18 cellular contexts compared by ENCODE assay signal in genomic region chr1:46345281-46345680, GRCh38.
"Had no signal": no experiment of that assay in that cellular context is flagged by ENCODE, and none has a peak within 500 bp of the region (broad histone marks: within the 10 kb centered on the region; RNA-seq: fewer than 3 reads in every experiment).

No MANE protein-coding gene starts in this region.

- H3K4me3 Mint-ChIP-seq: brain had no signal

- H3K27me3 ChIP-seq: colonic mucosa, esophagus squamous epithelium, pancreas, suprapubic skin had no signal

- H3K27ac ChIP-seq: colonic mucosa, esophagus squamous epithelium, pancreas, suprapubic skin had no signal

- H3K27ac Mint-ChIP-seq: activated T-helper 2 cell treated with anti-CD3 and anti-CD28 coated beads, Interferon-gamma antibody, Interleukin-2, Interleukin-4, amounts not matched to agents 10 μg/mL and 5 μg/mL and 100 μg/mL, durations not matched to agents 14 hours and 24 hours and 36 hours; brain had no signal

- H3K4me3 ChIP-seq: colonic mucosa, esophagus squamous epithelium, pancreas, suprapubic skin had no signal

- DNase-seq: activated CD4-positive, alpha-beta T cell treated with anti-CD3 and anti-CD28 coated beads, Interleukin-2, amount 50 U/mL, for 48 hours; activated CD4-positive, CD25-positive, alpha-beta regulatory T cell treated with anti-CD3 and anti-CD28 coated beads, Interleukin-2, amount 50 U/mL, for 72 hours; central memory CD4-positive, alpha-beta T cell; colonic mucosa; effector CD4-positive, alpha-beta T cell; esophagus squamous epithelium; hypothalamus; kidney glomerular epithelial cell; left ventricle myocardium superior; mesendoderm; pancreas; stimulated activated CD4-positive, alpha-beta T cell treated with anti-CD3 and anti-CD28 coated beads, Interleukin-2, amount 100 ng/mL, for 48 hours; stimulated activated naive CD4-positive, alpha-beta T cell treated with Interleukin-2 at 50 U/mL for 16 hours; trophoblast cell had no signal

- H3K9me3 ChIP-seq: colonic mucosa, esophagus squamous epithelium, pancreas, suprapubic skin had no signal

- H3K9me3 Mint-ChIP-seq: activated naive CD4-positive, alpha-beta T cell treated with anti-CD3 and anti-CD28 coated beads, Interleukin-2, amount 50 U/mL, for 72 hours; activated T-helper 2 cell treated with anti-CD3 and anti-CD28 coated beads, Interferon-gamma antibody, Interleukin-2, Interleukin-4, amounts not matched to agents 10 μg/mL and 5 μg/mL and 100 μg/mL, durations not matched to agents 14 hours and 24 hours and 36 hours had no signal

- H3K4me1 ChIP-seq: colonic mucosa had no signal
